1 cellular context compared by ENCODE assay signal in the genomic region with DNA sequence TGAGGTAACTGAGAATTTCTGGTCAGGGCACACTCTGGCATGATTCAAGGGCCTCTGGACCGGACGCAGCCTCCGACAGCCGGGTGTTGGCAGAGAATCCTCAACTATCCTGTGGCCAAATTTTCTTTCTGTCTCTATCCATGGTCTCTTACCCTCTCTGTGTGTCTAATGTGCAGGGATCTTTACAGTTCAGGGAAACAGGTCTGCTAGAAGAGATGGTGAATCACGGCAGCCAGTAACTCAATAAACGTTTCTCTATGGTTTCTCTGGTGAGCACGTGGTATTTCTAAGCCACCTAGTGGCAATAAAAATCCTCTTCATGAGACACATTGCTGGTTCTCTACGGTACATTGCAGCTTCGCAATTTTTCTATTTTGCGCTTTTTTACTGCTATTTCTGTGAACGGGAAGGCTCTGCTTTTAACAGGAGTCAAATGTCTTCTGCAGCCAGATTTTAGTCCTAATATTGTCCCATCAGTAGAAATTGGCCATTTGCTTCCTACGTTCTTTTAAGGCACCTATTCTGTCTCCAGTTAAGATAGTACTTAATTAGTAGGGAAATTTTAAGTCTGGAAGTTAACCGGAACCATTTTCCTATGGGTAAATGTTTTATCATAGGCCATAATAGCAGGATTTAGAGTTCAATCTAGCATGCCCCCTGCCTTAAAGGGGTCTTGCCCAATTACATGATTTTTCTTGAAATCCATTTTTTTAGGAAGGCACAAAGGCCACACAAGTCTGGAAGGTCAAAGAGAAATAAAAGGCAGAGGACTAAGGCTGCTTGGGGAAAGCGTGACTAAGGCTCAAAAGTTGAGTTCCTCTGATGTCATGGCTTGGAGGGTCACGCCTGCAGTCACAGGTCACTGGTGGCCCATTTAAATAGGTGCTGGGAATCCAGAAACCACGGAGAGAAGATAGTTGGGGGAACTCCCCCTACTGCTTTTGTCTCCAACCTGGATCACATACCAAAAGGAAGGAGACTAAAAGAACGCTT.
TF ChIP-seq lines count a peak whose summit lies in the region.

No MANE protein-coding gene starts in this region.

TF ChIP-seq in K562, 482 proteins besides CTCF, POLR2A, EP300 and RAD21 (continued from another document and continues in another):
- TF ChIP-seq, protein P1, sequence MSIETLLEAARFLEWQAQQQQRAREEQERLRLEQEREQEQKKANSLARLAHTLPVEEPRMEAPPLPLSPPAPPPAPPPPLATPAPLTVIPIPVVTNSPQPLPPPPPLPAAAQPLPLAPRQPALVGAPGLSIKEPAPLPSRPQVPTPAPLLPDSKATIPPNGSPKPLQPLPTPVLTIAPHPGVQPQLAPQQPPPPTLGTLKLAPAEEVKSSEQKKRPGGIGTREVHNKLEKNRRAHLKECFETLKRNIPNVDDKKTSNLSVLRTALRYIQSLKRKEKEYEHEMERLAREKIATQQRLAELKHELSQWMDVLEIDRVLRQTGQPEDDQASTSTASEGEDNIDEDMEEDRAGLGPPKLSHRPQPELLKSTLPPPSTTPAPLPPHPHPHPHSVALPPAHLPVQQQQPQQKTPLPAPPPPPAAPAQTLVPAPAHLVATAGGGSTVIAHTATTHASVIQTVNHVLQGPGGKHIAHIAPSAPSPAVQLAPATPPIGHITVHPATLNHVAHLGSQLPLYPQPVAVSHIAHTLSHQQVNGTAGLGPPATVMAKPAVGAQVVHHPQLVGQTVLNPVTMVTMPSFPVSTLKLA (conservative IDR thresholded peaks at IDR 0.05), result peak; percentile 91
- TF ChIP-seq SRSF3 (IDR thresholded peaks at IDR 0.05; ENCODE audit: insufficient read depth, low read length), result no peak
- TF ChIP-seq SIX5 (IDR thresholded peaks at IDR 0.05; ENCODE audit: borderline replicate concordance in 1 of 2, insufficient read depth in 1 of 2, low read depth in 1 of 2, low read length in 2 of 2), result no peak
- no peak for TF ChIP-seq SRSF9 (IDR thresholded peaks at IDR 0.05; ENCODE audit: borderline replicate concordance, low read depth, low read length)
- TF ChIP-seq ASH1L (IDR thresholded peaks at IDR 0.05; ENCODE audit: borderline replicate concordance, low read depth, partially characterized antibody), result no peak
- no peak for TF ChIP-seq LARP7 (IDR thresholded peaks at IDR 0.05)
- no peak for TF ChIP-seq ZBTB5 (IDR thresholded peaks at IDR 0.05)
- no peak for TF ChIP-seq HIVEP1 (CRISPR knock-in tag; IDR thresholded peaks at IDR 0.05)
- no peak for TF ChIP-seq SRSF7 (optimal IDR thresholded peaks at IDR 0.05; ENCODE audit: low read depth, low read length)
- no peak for TF ChIP-seq RFX1 (IDR thresholded peaks at IDR 0.05)
- TF ChIP-seq ZNF551 (CRISPR knock-in tag; IDR thresholded peaks at IDR 0.05), result no peak
- no peak for TF ChIP-seq ZC3H11A (IDR thresholded peaks at IDR 0.05; ENCODE audit: low read depth, low read length)
- peak; percentile 60 for TF ChIP-seq TEAD4 (IDR thresholded peaks at IDR 0.05; ENCODE audit: low read length)
- no peak for TF ChIP-seq TEAD4 (CRISPR knock-in tag; IDR thresholded peaks at IDR 0.05; ENCODE audit: borderline replicate concordance)
- no peak for TF ChIP-seq HSF4 (CRISPR knock-in tag; IDR thresholded peaks at IDR 0.05; ENCODE audit: borderline replicate concordance)
- TF ChIP-seq, protein P2, sequence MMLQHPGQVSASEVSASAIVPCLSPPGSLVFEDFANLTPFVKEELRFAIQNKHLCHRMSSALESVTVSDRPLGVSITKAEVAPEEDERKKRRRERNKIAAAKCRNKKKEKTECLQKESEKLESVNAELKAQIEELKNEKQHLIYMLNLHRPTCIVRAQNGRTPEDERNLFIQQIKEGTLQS (IDR thresholded peaks at IDR 0.05), result peak; percentile 28; the same call in 1 of the 2 replicates
- TF ChIP-seq, protein P2 (CRISPR knock-in tag; conservative IDR thresholded peaks at IDR 0.05), result no peak
- 0 out of 2 replicates have a peak, but pooled peaks have one; percentile 32 for TF ChIP-seq ZNF644 (tag; IDR thresholded peaks at IDR 0.05; ENCODE audit: low read depth)
- no peak for TF ChIP-seq RFX5 (IDR thresholded peaks at IDR 0.05; ENCODE audit: low read depth, low read length)
- TF ChIP-seq SOX6 (IDR thresholded peaks at IDR 0.05), result no peak
- no peak for TF ChIP-seq RBM39 (optimal IDR thresholded peaks at IDR 0.05; ENCODE audit: low read depth, low read length)
- TF ChIP-seq, protein P3, sequence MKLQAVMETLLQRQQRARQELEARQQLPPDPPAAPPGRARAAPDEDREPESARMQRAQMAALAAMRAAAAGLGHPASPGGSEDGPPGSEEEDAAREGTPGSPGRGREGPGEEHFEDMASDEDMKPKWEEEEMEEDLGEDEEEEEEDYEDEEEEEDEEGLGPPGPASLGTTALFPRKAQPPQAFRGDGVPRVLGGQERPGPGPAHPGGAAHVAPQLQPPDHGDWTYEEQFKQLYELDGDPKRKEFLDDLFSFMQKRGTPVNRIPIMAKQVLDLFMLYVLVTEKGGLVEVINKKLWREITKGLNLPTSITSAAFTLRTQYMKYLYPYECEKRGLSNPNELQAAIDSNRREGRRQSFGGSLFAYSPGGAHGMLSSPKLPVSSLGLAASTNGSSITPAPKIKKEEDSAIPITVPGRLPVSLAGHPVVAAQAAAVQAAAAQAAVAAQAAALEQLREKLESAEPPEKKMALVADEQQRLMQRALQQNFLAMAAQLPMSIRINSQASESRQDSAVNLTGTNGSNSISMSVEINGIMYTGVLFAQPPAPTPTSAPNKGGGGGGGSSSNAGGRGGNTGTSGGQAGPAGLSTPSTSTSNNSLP (IDR thresholded peaks at IDR 0.05; ENCODE audit: borderline replicate concordance, low read depth, low read length), result no peak
- peak in 1 of 2 experiments; percentile 76; a peak in 1 of 4 replicates for TF ChIP-seq RCOR1 (IDR thresholded peaks at IDR 0.05; ENCODE audit: borderline replicate concordance in 1 of 2, low read depth in 2 of 2, low read length in 2 of 2)
- no peak for TF ChIP-seq SP2 (IDR thresholded peaks at IDR 0.05; ENCODE audit: extremely low read depth, low read depth, low read length, poor library complexity, severe bottlenecking)
- TF ChIP-seq ZFX (CRISPR knock-in tag; IDR thresholded peaks at IDR 0.05), result no peak
- TF ChIP-seq ZBTB1 (CRISPR knock-in tag; IDR thresholded peaks at IDR 0.05; ENCODE audit: borderline replicate concordance, low read depth), result no peak
- TF ChIP-seq FOXP1 (CRISPR knock-in tag; IDR thresholded peaks at IDR 0.05), result no peak
- TF ChIP-seq, protein P4, sequence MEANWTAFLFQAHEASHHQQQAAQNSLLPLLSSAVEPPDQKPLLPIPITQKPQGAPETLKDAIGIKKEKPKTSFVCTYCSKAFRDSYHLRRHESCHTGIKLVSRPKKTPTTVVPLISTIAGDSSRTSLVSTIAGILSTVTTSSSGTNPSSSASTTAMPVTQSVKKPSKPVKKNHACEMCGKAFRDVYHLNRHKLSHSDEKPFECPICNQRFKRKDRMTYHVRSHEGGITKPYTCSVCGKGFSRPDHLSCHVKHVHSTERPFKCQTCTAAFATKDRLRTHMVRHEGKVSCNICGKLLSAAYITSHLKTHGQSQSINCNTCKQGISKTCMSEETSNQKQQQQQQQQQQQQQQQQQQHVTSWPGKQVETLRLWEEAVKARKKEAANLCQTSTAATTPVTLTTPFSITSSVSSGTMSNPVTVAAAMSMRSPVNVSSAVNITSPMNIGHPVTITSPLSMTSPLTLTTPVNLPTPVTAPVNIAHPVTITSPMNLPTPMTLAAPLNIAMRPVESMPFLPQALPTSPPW (CRISPR knock-in tag; IDR thresholded peaks at IDR 0.05), result 0 out of 2 replicates have a peak, but pooled peaks have one; percentile 20
- no peak for TF ChIP-seq ZFP30 (CRISPR knock-in tag; IDR thresholded peaks at IDR 0.05; ENCODE audit: borderline replicate concordance)
- no peak for TF ChIP-seq ZNF75A (CRISPR knock-in tag; IDR thresholded peaks at IDR 0.05)
- no peak for TF ChIP-seq MIER1 (IDR thresholded peaks at IDR 0.05; ENCODE audit: low read depth)
- TF ChIP-seq BDP1 (IDR thresholded peaks at IDR 0.05; ENCODE audit: insufficient read depth, insufficient read length), result no peak
- TF ChIP-seq DACH1 (IDR thresholded peaks at IDR 0.05; ENCODE audit: partially characterized antibody), result no peak
- no peak for TF ChIP-seq E2F5 (CRISPR knock-in tag; IDR thresholded peaks at IDR 0.05)
- TF ChIP-seq HDAC2 (IDR thresholded peaks at IDR 0.05), result peak; percentile 56; the same call in 1 of the 2 replicates
- no peak for TF ChIP-seq HNRNPUL1 (IDR thresholded peaks at IDR 0.05; ENCODE audit: low read length)
- TF ChIP-seq ZNF197 (CRISPR knock-in tag; IDR thresholded peaks at IDR 0.05; ENCODE audit: low read depth), result no peak
- TF ChIP-seq MEF2A (IDR thresholded peaks at IDR 0.05; ENCODE audit: control insufficient read depth, low read depth, low read length), result no peak
- TF ChIP-seq ELK1 (CRISPR knock-in tag; IDR thresholded peaks at IDR 0.05), result no peak
- no peak for TF ChIP-seq POLR2H (tag; IDR thresholded peaks at IDR 0.05; ENCODE audit: low read depth)
- no peak for TF ChIP-seq MTA3 (IDR thresholded peaks at IDR 0.05; ENCODE audit: borderline replicate concordance)
- TF ChIP-seq JUND (IDR thresholded peaks at IDR 0.05; ENCODE audit: borderline replicate concordance, low read depth, low read length), result no peak
- no peak for TF ChIP-seq JUND (tag; IDR thresholded peaks at IDR 0.05; ENCODE audit: borderline replicate concordance, low read depth, low read length)
- TF ChIP-seq PPARD (CRISPR knock-in tag; IDR thresholded peaks at IDR 0.05), result no peak
- TF ChIP-seq ZBTB26 (CRISPR knock-in tag; IDR thresholded peaks at IDR 0.05), result no peak
- TF ChIP-seq NR0B1 (IDR thresholded peaks at IDR 0.05; ENCODE audit: partially characterized antibody), result no peak
- no peak for TF ChIP-seq POLR2AphosphoS5 (IDR thresholded peaks at IDR 0.05; ENCODE audit: control insufficient read depth, insufficient read depth, low read depth, low read length)
- no peak for TF ChIP-seq NFIX (CRISPR knock-in tag; IDR thresholded peaks at IDR 0.05; ENCODE audit: low read depth)
- TF ChIP-seq, protein P5, sequence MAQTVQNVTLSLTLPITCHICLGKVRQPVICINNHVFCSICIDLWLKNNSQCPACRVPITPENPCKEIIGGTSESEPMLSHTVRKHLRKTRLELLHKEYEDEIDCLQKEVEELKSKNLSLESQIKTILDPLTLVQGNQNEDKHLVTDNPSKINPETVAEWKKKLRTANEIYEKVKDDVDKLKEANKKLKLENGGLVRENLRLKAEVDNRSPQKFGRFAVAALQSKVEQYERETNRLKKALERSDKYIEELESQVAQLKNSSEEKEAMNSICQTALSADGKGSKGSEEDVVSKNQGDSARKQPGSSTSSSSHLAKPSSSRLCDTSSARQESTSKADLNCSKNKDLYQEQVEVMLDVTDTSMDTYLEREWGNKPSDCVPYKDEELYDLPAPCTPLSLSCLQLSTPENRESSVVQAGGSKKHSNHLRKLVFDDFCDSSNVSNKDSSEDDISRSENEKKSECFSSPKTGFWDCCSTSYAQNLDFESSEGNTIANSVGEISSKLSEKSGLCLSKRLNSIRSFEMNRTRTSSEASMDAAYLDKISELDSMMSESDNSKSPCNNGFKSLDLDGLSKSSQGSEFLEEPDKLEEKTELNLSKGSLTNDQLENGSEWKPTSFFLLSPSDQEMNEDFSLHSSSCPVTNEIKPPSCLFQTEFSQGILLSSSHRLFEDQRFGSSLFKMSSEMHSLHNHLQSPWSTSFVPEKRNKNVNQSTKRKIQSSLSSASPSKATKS (CRISPR knock-in tag; IDR thresholded peaks at IDR 0.05), result no peak
- no peak for TF ChIP-seq MECOM (CRISPR knock-in tag; IDR thresholded peaks at IDR 0.05)
- no peak for TF ChIP-seq ZKSCAN8 (CRISPR knock-in tag; IDR thresholded peaks at IDR 0.05)
